In genomic region chr11:92447586-92447985, GRCh38 we compare ENCODE assay signal across 28 cellular contexts.
"Had no signal": no experiment of that assay in that cellular context is flagged by ENCODE, and none has a peak within 500 bp of the region (broad histone marks: within the 10 kb centered on the region; RNA-seq: fewer than 3 reads in every experiment).

No MANE protein-coding gene starts in this region.

- H3K4me3 ChIP-seq: colonic mucosa, esophagus squamous epithelium, heart right ventricle, left lung, ovary, psoas muscle, sigmoid colon, testis, tibial artery, upper lobe of left lung had no signal

- H3K4me1 ChIP-seq: colonic mucosa, left lung, psoas muscle, testis had no signal

- H3K9me3 ChIP-seq: colonic mucosa, esophagus squamous epithelium, heart right ventricle, left lung, ovary, psoas muscle, sigmoid colon, testis, tibial artery, upper lobe of left lung had no signal

- H3K36me3 ChIP-seq: colonic mucosa, esophagus squamous epithelium, heart right ventricle, left lung, ovary, sigmoid colon, tibial artery, upper lobe of left lung had no signal

- H3K27me3 ChIP-seq: colonic mucosa, esophagus squamous epithelium, heart right ventricle, left lung, ovary, sigmoid colon, testis, tibial artery, upper lobe of left lung had no signal

- H3K27ac ChIP-seq: colonic mucosa, heart right ventricle, left lung, ovary, psoas muscle, sigmoid colon, testis, tibial artery, upper lobe of left lung had no signal

- ATAC-seq: heart right ventricle; left lung; naive thymus-derived CD4-positive, alpha-beta T cell; psoas muscle; right cardiac atrium; stimulated activated memory B cell treated with anti-CD40 and anti-IgM and Interleukin-4, amounts not matched to agents 10 μg/mL and 1 μg/mL and 100 μg/mL, for 72 hours; stimulated activated naive CD8-positive, alpha-beta T cell treated with anti-CD3 and anti-CD28 coated beads, Interleukin-15, Interleukin-2, amounts not matched to agents 100 U/mL and 50 U/mL, for 24 hours had no signal

- DNase-seq: colonic mucosa; effector CD8-positive, alpha-beta T cell; endodermal cell; esophagus squamous epithelium; foreskin melanocyte; glutamatergic neuron; heart right ventricle; hippocampal formation; left cardiac atrium; left lung; mesendoderm; midbrain; naive thymus-derived CD4-positive, alpha-beta T cell; nephron progenitor cell; occipital lobe; ovary; posterior cingulate gyrus; psoas muscle; right cardiac atrium; sigmoid colon; stimulated activated CD4-positive, alpha-beta T cell treated with anti-CD3 and anti-CD28 coated beads, Interleukin-2, amount 100 ng/mL, for 24 hours; stimulated activated CD4-positive, alpha-beta T cell treated with anti-CD3 and anti-CD28 coated beads, Interleukin-4, amount 100 ng/mL, for 24 hours; stimulated activated naive CD8-positive, alpha-beta T cell treated with anti-CD3 and anti-CD28 coated beads, Interleukin-15, Interleukin-2, amounts not matched to agents 100 U/mL and 50 U/mL, for 24 hours; substantia nigra; testis; tibial artery; upper lobe of left lung had no signal
